ENCODE assay signal across 6 cellular contexts in genomic region chr6:156498696-156499095, GRCh38.
"Had no signal": no experiment of that assay in that cellular context is flagged by ENCODE, and none has a peak within 500 bp of the region (broad histone marks: within the 10 kb centered on the region; RNA-seq: fewer than 3 reads in every experiment).

No MANE protein-coding gene starts in this region.

- H3K27ac Mint-ChIP-seq: IgD-negative memory B cell had no signal

- H3K4me3 ChIP-seq: K562 had no signal

- H3K4me1 Mint-ChIP-seq: IgD-negative memory B cell had no signal

- H3K27ac ChIP-seq: HL-60 had no signal

- ATAC-seq: HepG2, K562 had no signal

- DNase-seq: IMR-90, KBM-7 had no signal

- H3K4me3 Mint-ChIP-seq: IgD-negative memory B cell had no signal
